In genomic region chr15:85329561-85330421, GRCh38 we compare ENCODE assay signal across 1 cellular context.
TF ChIP-seq lines count a peak whose summit lies in the region.

No MANE protein-coding gene starts in this region.

TF ChIP-seq in GM12878, 131 proteins besides CTCF, POLR2A, EP300 and RAD21 (continued from another document and continues in another):
- no peak for TF ChIP-seq ATF3 (IDR thresholded peaks at IDR 0.05; ENCODE audit: borderline replicate concordance, extremely low read depth, low read depth, low read length)
- TF ChIP-seq ZNF622 (IDR thresholded peaks at IDR 0.05) = no peak
- TF ChIP-seq DPF2 (IDR thresholded peaks at IDR 0.05) = peak; percentile 87
- no peak for TF ChIP-seq BCLAF1 (IDR thresholded peaks at IDR 0.05)
- TF ChIP-seq SRF (IDR thresholded peaks at IDR 0.05; ENCODE audit: low read depth in 2 of 2, low read length in 2 of 2) = no peak
- TF ChIP-seq CBX5 (IDR thresholded peaks at IDR 0.05; ENCODE audit: low read depth) = peak; percentile 92
- no peak for TF ChIP-seq ELK1 (IDR thresholded peaks at IDR 0.05; ENCODE audit: low read depth, low read length)
- peak; percentile 49 for TF ChIP-seq ATF7 (IDR thresholded peaks at IDR 0.05; ENCODE audit: low read depth)
- TF ChIP-seq PAX5 (IDR thresholded peaks at IDR 0.05; ENCODE audit: borderline replicate concordance, low read depth, low read length) = peak; percentile 68; the same call in 1 of the 2 replicates
- no peak for TF ChIP-seq KLF5 (IDR thresholded peaks at IDR 0.05; ENCODE audit: partially characterized antibody)
- peak; percentile 63; the same call in 1 of the 2 replicates for TF ChIP-seq YY1 (IDR thresholded peaks at IDR 0.05; ENCODE audit: low read depth, low read length)
- no peak for TF ChIP-seq RELA (IDR thresholded peaks at IDR 0.05; ENCODE audit: borderline replicate concordance, partially characterized antibody)
- TF ChIP-seq SMAD5 (IDR thresholded peaks at IDR 0.05; ENCODE audit: low read depth) = 0 out of 2 replicates have a peak, but pooled peaks have one; percentile 29
- TF ChIP-seq SMAD1 (IDR thresholded peaks at IDR 0.05; ENCODE audit: low read depth, partially characterized antibody) = no peak
- TF ChIP-seq IRF5 (IDR thresholded peaks at IDR 0.05; ENCODE audit: borderline replicate concordance) = no peak
- TF ChIP-seq CEBPB (IDR thresholded peaks at IDR 0.05; ENCODE audit: borderline replicate concordance in 1 of 2, low read depth in 2 of 2, low read length in 2 of 2) = peak in 1 of 2 experiments; percentile 62; a peak in 1 of 4 replicates
- no peak for TF ChIP-seq PRDM15 (CRISPR knock-in tag; IDR thresholded peaks at IDR 0.05)
- TF ChIP-seq TCF3 (IDR thresholded peaks at IDR 0.05; ENCODE audit: borderline replicate concordance, insufficient read depth, low read depth, low read length) = peak; percentile 64; the same call in 1 of the 2 replicates
- no peak for TF ChIP-seq NFYA (IDR thresholded peaks at IDR 0.05; ENCODE audit: borderline replicate concordance, low read depth, low read length)
- TF ChIP-seq E4F1 (IDR thresholded peaks at IDR 0.05; ENCODE audit: borderline replicate concordance, partially characterized antibody) = no peak
- TF ChIP-seq CBX3 (IDR thresholded peaks at IDR 0.05; ENCODE audit: borderline replicate concordance, low read depth) = no peak
- TF ChIP-seq RAD51 (IDR thresholded peaks at IDR 0.05) = peak; percentile 91
- 0 out of 2 replicates have a peak, but pooled peaks have one; percentile 53 for TF ChIP-seq MLLT1 (IDR thresholded peaks at IDR 0.05)
- no peak for TF ChIP-seq ZNF274 (IDR thresholded peaks at IDR 0.05; ENCODE audit: insufficient read depth, insufficient read length)
- TF ChIP-seq NFXL1 (IDR thresholded peaks at IDR 0.05; ENCODE audit: borderline replicate concordance) = no peak
- TF ChIP-seq TAF1 (IDR thresholded peaks at IDR 0.05; ENCODE audit: borderline replicate concordance, low read depth, low read length) = peak; percentile 43; the same call in 1 of the 2 replicates
- peak; percentile 90; the same call in 2 of the 3 replicates for TF ChIP-seq POU2F2 (IDR thresholded peaks at IDR 0.05; ENCODE audit: borderline replicate concordance, low read depth, low read length)
- TF ChIP-seq RB1 (IDR thresholded peaks at IDR 0.05; ENCODE audit: borderline replicate concordance) = no peak
- no peak for TF ChIP-seq FOXK2 (IDR thresholded peaks at IDR 0.05)
- TF ChIP-seq MEF2B (IDR thresholded peaks at IDR 0.05; ENCODE audit: partially characterized antibody, poor library complexity, severe bottlenecking) = peak; percentile 59
- no peak for TF ChIP-seq PKNOX1 (IDR thresholded peaks at IDR 0.05)
- no peak for TF ChIP-seq E2F4 (IDR thresholded peaks at IDR 0.05; ENCODE audit: low read depth, low read length)
- TF ChIP-seq EED (IDR thresholded peaks at IDR 0.05; ENCODE audit: low read depth) = peak; percentile 71; the same call in 1 of the 2 replicates
- TF ChIP-seq ZSCAN29 (IDR thresholded peaks at IDR 0.05) = no peak
- no peak for TF ChIP-seq HDGF (IDR thresholded peaks at IDR 0.05)
- peak; percentile 71; the same call in 1 of the 2 replicates for TF ChIP-seq MAX (IDR thresholded peaks at IDR 0.05; ENCODE audit: low read depth, low read length)
- TF ChIP-seq RFX5 (IDR thresholded peaks at IDR 0.05; ENCODE audit: low read depth, low read length) = no peak
- TF ChIP-seq SIX5 (IDR thresholded peaks at IDR 0.05; ENCODE audit: low read depth, low read length, severe bottlenecking) = no peak
- no peak for TF ChIP-seq WRNIP1 (IDR thresholded peaks at IDR 0.05; ENCODE audit: borderline replicate concordance, low read depth, low read length)
- TF ChIP-seq PAX8 (IDR thresholded peaks at IDR 0.05) = no peak
- TF ChIP-seq ZBED1 (IDR thresholded peaks at IDR 0.05; ENCODE audit: borderline replicate concordance) = peak; percentile 63; the same call in 1 of the 2 replicates
- no peak for TF ChIP-seq SMARCA5 (IDR thresholded peaks at IDR 0.05)
- TF ChIP-seq IKZF2 (IDR thresholded peaks at IDR 0.05) = peak; percentile 70 to 83
- TF ChIP-seq ZNF24 (IDR thresholded peaks at IDR 0.05) = no peak
- peak; percentile 81 to 88 for TF ChIP-seq BHLHE40 (IDR thresholded peaks at IDR 0.05; ENCODE audit: borderline replicate concordance in 1 of 2, low read depth in 2 of 2, low read length in 1 of 2)
- no peak for TF ChIP-seq HSF1 (IDR thresholded peaks at IDR 0.05; ENCODE audit: low read depth, low read length)
- TF ChIP-seq SREBF2 (IDR thresholded peaks at IDR 0.05; ENCODE audit: low read length) = no peak
